ENCODE assay signal across 17 cellular contexts in genomic region chr12:39499296-39499695, GRCh38.
"Had no signal": no experiment of that assay in that cellular context is flagged by ENCODE, and none has a peak within 500 bp of the region (broad histone marks: within the 10 kb centered on the region; RNA-seq: fewer than 3 reads in every experiment).

No MANE protein-coding gene starts in this region.

- ATAC-seq: activated CD4-positive, alpha-beta T cell treated with anti-CD3 and anti-CD28 coated beads for 36 hours; activated CD8-positive, alpha-beta memory T cell treated with anti-CD3 and anti-CD28 coated beads, Interleukin-2, amount 10 ng/mL, durations not matched to agents 7 days and 5 days; activated CD8-positive, alpha-beta T cell treated with anti-CD3 and anti-CD28 coated beads, Interleukin-2, amount 10 ng/mL, durations not matched to agents 7 days and 5 days; activated naive CD4-positive, alpha-beta T cell treated with anti-CD3 and anti-CD28 coated beads, Interleukin-2, amount 50 U/mL, for 72 hours; sciatic nerve had no signal

- H3K4me1 ChIP-seq: left ventricle myocardium inferior, tibial nerve had no signal

- H3K9me3 ChIP-seq: left ventricle myocardium inferior, tibial nerve had no signal

- H3K27ac ChIP-seq: left ventricle myocardium inferior, tibial nerve had no signal

- H3K27me3 ChIP-seq: tibial nerve had no signal

- DNase-seq: activated CD4-positive, alpha-beta T cell treated with anti-CD3 and anti-CD28 coated beads for 36 hours; activated CD4-positive, CD25-positive, alpha-beta regulatory T cell; activated CD8-positive, alpha-beta memory T cell treated with anti-CD3 and anti-CD28 coated beads, Interleukin-2, amount 10 ng/mL, durations not matched to agents 7 days and 5 days; activated CD8-positive, alpha-beta T cell treated with anti-CD3 and anti-CD28 coated beads, Interleukin-2, amount 10 ng/mL, durations not matched to agents 7 days and 5 days; activated T-cell treated with anti-CD3 and anti-CD28 coated beads, Interleukin-2, amount 50 U/mL, for 48 hours; anterior cingulate cortex; caudate nucleus; endodermal cell; left ventricle myocardium inferior; retina; small intestine; stimulated activated CD4-positive, alpha-beta T cell treated with anti-CD3 and anti-CD28 coated beads, Interleukin-1b, Interleukin-23, amount 100 ng/mL, for 48 hours; stimulated activated naive CD4-positive, alpha-beta T cell; T-helper 1 cell had no signal

- H3K4me3 ChIP-seq: left ventricle myocardium inferior, tibial nerve had no signal

- H3K36me3 ChIP-seq: left ventricle myocardium inferior, tibial nerve had no signal
